In the genomic region with DNA sequence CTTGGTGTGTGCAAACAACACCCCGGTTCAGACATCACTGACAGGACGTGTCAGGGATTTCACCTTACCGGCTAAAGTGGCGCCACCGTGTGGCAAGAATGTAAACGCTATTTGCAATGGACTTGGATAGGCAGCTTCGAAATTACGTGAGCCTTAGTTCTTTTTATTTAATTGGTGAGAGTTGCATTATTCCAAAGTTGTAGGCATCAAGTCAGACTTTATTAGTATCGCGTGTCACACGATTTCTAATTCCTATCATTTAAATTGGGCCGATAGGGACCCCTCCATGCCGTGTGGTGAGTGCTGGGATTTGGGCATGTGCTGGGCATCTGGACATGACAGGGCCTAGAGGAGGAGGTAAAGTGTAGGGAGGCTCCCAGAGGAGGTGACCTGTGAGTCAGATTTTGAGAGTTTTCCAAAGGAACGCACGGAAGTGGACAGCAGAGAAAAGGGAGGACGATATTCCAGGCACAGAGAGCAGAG, we compare ENCODE assay signal across 1 cellular context.
TF ChIP-seq lines count a peak whose summit lies in the region.

No MANE protein-coding gene starts in this region.

TF ChIP-seq in HepG2, 621 proteins besides CTCF, POLR2A, EP300 and RAD21 (continued from another document and continues in another):
- TF ChIP-seq, protein P1, sequence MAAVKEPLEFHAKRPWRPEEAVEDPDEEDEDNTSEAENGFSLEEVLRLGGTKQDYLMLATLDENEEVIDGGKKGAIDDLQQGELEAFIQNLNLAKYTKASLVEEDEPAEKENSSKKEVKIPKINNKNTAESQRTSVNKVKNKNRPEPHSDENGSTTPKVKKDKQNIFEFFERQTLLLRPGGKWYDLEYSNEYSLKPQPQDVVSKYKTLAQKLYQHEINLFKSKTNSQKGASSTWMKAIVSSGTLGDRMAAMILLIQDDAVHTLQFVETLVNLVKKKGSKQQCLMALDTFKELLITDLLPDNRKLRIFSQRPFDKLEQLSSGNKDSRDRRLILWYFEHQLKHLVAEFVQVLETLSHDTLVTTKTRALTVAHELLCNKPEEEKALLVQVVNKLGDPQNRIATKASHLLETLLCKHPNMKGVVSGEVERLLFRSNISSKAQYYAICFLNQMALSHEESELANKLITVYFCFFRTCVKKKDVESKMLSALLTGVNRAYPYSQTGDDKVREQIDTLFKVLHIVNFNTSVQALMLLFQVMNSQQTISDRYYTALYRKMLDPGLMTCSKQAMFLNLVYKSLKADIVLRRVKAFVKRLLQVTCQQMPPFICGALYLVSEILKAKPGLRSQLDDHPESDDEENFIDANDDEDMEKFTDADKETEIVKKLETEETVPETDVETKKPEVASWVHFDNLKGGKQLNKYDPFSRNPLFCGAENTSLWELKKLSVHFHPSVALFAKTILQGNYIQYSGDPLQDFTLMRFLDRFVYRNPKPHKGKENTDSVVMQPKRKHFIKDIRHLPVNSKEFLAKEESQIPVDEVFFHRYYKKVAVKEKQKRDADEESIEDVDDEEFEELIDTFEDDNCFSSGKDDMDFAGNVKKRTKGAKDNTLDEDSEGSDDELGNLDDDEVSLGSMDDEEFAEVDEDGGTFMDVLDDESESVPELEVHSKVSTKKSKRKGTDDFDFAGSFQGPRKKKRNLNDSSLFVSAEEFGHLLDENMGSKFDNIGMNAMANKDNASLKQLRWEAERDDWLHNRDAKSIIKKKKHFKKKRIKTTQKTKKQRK (IDR thresholded peaks at IDR 0.05; ENCODE audit: low read length): no peak
- TF ChIP-seq DMAP1 (CRISPR knock-in tag; IDR thresholded peaks at IDR 0.05) (no peak), KLF15 (CRISPR knock-in tag; IDR thresholded peaks at IDR 0.05; ENCODE audit: borderline replicate concordance) (0 out of 2 replicates have a peak, but pooled peaks have one; percentile 41), MXD4 (CRISPR knock-in tag; IDR thresholded peaks at IDR 0.05) (no peak), SAFB2 (CRISPR knock-in tag; IDR thresholded peaks at IDR 0.05; ENCODE audit: borderline replicate concordance, low read depth) (no peak), ARHGAP35 (CRISPR knock-in tag; IDR thresholded peaks at IDR 0.05; ENCODE audit: borderline replicate concordance) (no peak), ZNF878 (CRISPR knock-in tag; IDR thresholded peaks at IDR 0.05) (no peak), NFATC3 (CRISPR knock-in tag; IDR thresholded peaks at IDR 0.05) (no peak), HOXD1 (CRISPR knock-in tag; IDR thresholded peaks at IDR 0.05) (no peak), KLF16 (CRISPR knock-in tag; IDR thresholded peaks at IDR 0.05) (peak in 1 of 2 experiments; percentile 34; a peak in 1 of 4 replicates), TAF1 (CRISPR knock-in tag; IDR thresholded peaks at IDR 0.05) (no peak), SRF (IDR thresholded peaks at IDR 0.05; ENCODE audit: low read depth, low read length) (no peak), ZNF331 (CRISPR knock-in tag; IDR thresholded peaks at IDR 0.05) (0 out of 2 replicates have a peak, but pooled peaks have one; percentile 35), ZNF160 (CRISPR knock-in tag; IDR thresholded peaks at IDR 0.05) (0 out of 2 replicates have a peak, but pooled peaks have one; percentile 53), ZFP41 (CRISPR knock-in tag; IDR thresholded peaks at IDR 0.05; ENCODE audit: borderline replicate concordance) (no peak), ZNF572 (CRISPR knock-in tag; IDR thresholded peaks at IDR 0.05) (0 out of 2 replicates have a peak, but pooled peaks have one; percentile 49), ZNF33A (CRISPR knock-in tag; IDR thresholded peaks at IDR 0.05; ENCODE audit: borderline replicate concordance) (0 out of 2 replicates have a peak, but pooled peaks have one; percentile 41), RFX1 (IDR thresholded peaks at IDR 0.05) (no peak), ZNF792 (CRISPR knock-in tag; IDR thresholded peaks at IDR 0.05) (no peak; the same call in 1 of the 2 replicates), ZNF775 (CRISPR knock-in tag; IDR thresholded peaks at IDR 0.05; ENCODE audit: borderline replicate concordance) (no peak), KLF9 (CRISPR knock-in tag; IDR thresholded peaks at IDR 0.05; ENCODE audit: low read depth) (no peak), ETV5 (CRISPR knock-in tag; IDR thresholded peaks at IDR 0.05; ENCODE audit: borderline replicate concordance) (peak; percentile 21; the same call in 1 of the 2 replicates), ZNF772 (CRISPR knock-in tag; IDR thresholded peaks at IDR 0.05) (peak; percentile 45; the same call in 1 of the 2 replicates), MIER3 (CRISPR knock-in tag; IDR thresholded peaks at IDR 0.05; ENCODE audit: borderline replicate concordance) (0 out of 2 replicates have a peak, but pooled peaks have one; percentile 14), YEATS4 (CRISPR knock-in tag; IDR thresholded peaks at IDR 0.05; ENCODE audit: borderline replicate concordance) (peak; percentile 57; the same call in 1 of the 2 replicates), FOSL1 (CRISPR knock-in tag; IDR thresholded peaks at IDR 0.05; ENCODE audit: borderline replicate concordance) (no peak), ZNF720 (CRISPR knock-in tag; IDR thresholded peaks at IDR 0.05) (no peak), CEBPG (CRISPR knock-in tag; IDR thresholded peaks at IDR 0.05) (peak; percentile 70), ADNP (CRISPR knock-in tag; IDR thresholded peaks at IDR 0.05) (no peak), ZNF33B (CRISPR knock-in tag; IDR thresholded peaks at IDR 0.05) (no peak), NR2F6 (IDR thresholded peaks at IDR 0.05) (no peak), NR2F6 (CRISPR knock-in tag; IDR thresholded peaks at IDR 0.05) (peak; percentile 49; the same call in 1 of the 2 replicates), FOXO1 (CRISPR knock-in tag; IDR thresholded peaks at IDR 0.05) (no peak; the same call in 1 of the 2 replicates), FOXM1 (CRISPR knock-in tag; IDR thresholded peaks at IDR 0.05) (no peak), ZKSCAN5 (CRISPR knock-in tag; IDR thresholded peaks at IDR 0.05) (peak; percentile 61; the same call in 1 of the 2 replicates), RARG (CRISPR knock-in tag; IDR thresholded peaks at IDR 0.05; ENCODE audit: low read depth) (no peak)
- TF ChIP-seq, protein P2, sequence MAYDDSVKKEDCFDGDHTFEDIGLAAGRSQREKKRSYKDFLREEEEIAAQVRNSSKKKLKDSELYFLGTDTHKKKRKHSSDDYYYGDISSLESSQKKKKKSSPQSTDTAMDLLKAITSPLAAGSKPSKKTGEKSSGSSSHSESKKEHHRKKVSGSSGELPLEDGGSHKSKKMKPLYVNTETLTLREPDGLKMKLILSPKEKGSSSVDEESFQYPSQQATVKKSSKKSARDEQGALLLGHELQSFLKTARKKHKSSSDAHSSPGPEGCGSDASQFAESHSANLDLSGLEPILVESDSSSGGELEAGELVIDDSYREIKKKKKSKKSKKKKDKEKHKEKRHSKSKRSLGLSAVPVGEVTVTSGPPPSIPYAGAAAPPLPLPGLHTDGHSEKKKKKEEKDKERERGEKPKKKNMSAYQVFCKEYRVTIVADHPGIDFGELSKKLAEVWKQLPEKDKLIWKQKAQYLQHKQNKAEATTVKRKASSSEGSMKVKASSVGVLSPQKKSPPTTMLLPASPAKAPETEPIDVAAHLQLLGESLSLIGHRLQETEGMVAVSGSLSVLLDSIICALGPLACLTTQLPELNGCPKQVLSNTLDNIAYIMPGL (CRISPR knock-in tag; IDR thresholded peaks at IDR 0.05; ENCODE audit: borderline replicate concordance in 1 of 2, low read depth in 1 of 2): peak; percentile 70 to 80
- TF ChIP-seq, protein P3, sequence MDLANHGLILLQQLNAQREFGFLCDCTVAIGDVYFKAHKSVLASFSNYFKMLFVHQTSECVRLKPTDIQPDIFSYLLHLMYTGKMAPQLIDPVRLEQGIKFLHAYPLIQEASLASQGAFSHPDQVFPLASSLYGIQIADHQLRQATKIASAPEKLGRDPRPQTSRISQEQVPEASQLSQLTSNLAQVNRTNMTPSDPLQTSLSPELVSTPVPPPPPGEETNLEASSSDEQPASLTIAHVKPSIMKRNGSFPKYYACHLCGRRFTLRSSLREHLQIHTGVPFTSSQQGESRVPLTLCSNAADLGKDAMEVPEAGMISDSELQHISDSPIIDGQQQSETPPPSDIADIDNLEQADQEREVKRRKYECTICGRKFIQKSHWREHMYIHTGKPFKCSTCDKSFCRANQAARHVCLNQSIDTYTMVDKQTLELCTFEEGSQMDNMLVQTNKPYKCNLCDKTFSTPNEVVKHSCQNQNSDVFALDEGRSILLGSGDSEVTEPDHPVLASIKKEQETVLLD (CRISPR knock-in tag; IDR thresholded peaks at IDR 0.05; ENCODE audit: low read depth): no peak
- TF ChIP-seq, protein P4, sequence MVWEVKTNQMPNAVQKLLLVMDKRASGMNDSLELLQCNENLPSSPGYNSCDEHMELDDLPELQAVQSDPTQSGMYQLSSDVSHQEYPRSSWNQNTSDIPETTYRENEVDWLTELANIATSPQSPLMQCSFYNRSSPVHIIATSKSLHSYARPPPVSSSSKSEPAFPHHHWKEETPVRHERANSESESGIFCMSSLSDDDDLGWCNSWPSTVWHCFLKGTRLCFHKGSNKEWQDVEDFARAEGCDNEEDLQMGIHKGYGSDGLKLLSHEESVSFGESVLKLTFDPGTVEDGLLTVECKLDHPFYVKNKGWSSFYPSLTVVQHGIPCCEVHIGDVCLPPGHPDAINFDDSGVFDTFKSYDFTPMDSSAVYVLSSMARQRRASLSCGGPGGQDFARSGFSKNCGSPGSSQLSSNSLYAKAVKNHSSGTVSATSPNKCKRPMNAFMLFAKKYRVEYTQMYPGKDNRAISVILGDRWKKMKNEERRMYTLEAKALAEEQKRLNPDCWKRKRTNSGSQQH (CRISPR knock-in tag; IDR thresholded peaks at IDR 0.05; ENCODE audit: low read depth): no peak
- TF ChIP-seq, protein P5, sequence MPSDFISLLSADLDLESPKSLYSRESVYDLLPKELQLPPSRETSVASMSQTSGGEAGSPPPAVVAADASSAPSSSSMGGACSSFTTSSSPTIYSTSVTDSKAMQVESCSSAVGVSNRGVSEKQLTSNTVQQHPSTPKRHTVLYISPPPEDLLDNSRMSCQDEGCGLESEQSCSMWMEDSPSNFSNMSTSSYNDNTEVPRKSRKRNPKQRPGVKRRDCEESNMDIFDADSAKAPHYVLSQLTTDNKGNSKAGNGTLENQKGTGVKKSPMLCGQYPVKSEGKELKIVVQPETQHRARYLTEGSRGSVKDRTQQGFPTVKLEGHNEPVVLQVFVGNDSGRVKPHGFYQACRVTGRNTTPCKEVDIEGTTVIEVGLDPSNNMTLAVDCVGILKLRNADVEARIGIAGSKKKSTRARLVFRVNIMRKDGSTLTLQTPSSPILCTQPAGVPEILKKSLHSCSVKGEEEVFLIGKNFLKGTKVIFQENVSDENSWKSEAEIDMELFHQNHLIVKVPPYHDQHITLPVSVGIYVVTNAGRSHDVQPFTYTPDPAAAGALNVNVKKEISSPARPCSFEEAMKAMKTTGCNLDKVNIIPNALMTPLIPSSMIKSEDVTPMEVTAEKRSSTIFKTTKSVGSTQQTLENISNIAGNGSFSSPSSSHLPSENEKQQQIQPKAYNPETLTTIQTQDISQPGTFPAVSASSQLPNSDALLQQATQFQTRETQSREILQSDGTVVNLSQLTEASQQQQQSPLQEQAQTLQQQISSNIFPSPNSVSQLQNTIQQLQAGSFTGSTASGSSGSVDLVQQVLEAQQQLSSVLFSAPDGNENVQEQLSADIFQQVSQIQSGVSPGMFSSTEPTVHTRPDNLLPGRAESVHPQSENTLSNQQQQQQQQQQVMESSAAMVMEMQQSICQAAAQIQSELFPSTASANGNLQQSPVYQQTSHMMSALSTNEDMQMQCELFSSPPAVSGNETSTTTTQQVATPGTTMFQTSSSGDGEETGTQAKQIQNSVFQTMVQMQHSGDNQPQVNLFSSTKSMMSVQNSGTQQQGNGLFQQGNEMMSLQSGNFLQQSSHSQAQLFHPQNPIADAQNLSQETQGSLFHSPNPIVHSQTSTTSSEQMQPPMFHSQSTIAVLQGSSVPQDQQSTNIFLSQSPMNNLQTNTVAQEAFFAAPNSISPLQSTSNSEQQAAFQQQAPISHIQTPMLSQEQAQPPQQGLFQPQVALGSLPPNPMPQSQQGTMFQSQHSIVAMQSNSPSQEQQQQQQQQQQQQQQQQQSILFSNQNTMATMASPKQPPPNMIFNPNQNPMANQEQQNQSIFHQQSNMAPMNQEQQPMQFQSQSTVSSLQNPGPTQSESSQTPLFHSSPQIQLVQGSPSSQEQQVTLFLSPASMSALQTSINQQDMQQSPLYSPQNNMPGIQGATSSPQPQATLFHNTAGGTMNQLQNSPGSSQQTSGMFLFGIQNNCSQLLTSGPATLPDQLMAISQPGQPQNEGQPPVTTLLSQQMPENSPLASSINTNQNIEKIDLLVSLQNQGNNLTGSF (CRISPR knock-in tag; IDR thresholded peaks at IDR 0.05): 0 out of 2 replicates have a peak, but pooled peaks have one; percentile 47
- TF ChIP-seq, protein P6, sequence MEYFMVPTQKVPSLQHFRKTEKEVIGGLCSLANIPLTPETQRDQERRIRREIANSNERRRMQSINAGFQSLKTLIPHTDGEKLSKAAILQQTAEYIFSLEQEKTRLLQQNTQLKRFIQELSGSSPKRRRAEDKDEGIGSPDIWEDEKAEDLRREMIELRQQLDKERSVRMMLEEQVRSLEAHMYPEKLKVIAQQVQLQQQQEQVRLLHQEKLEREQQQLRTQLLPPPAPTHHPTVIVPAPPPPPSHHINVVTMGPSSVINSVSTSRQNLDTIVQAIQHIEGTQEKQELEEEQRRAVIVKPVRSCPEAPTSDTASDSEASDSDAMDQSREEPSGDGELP (IDR thresholded peaks at IDR 0.05; ENCODE audit: borderline replicate concordance, low read depth): no peak
- TF ChIP-seq, protein P7, sequence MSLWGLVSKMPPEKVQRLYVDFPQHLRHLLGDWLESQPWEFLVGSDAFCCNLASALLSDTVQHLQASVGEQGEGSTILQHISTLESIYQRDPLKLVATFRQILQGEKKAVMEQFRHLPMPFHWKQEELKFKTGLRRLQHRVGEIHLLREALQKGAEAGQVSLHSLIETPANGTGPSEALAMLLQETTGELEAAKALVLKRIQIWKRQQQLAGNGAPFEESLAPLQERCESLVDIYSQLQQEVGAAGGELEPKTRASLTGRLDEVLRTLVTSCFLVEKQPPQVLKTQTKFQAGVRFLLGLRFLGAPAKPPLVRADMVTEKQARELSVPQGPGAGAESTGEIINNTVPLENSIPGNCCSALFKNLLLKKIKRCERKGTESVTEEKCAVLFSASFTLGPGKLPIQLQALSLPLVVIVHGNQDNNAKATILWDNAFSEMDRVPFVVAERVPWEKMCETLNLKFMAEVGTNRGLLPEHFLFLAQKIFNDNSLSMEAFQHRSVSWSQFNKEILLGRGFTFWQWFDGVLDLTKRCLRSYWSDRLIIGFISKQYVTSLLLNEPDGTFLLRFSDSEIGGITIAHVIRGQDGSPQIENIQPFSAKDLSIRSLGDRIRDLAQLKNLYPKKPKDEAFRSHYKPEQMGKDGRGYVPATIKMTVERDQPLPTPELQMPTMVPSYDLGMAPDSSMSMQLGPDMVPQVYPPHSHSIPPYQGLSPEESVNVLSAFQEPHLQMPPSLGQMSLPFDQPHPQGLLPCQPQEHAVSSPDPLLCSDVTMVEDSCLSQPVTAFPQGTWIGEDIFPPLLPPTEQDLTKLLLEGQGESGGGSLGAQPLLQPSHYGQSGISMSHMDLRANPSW (CRISPR knock-in tag; IDR thresholded peaks at IDR 0.05; ENCODE audit: borderline replicate concordance): no peak
- TF ChIP-seq, protein P8, sequence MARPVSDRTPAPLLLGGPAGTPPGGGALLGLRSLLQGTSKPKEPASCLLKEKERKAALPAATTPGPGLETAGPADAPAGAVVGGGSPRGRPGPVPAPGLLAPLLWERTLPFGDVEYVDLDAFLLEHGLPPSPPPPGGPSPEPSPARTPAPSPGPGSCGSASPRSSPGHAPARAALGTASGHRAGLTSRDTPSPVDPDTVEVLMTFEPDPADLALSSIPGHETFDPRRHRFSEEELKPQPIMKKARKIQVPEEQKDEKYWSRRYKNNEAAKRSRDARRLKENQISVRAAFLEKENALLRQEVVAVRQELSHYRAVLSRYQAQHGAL (CRISPR knock-in tag; IDR thresholded peaks at IDR 0.05; ENCODE audit: not compliant biosample characterization): no peak
